ENCODE assay signal across 32 cellular contexts in the genomic region with DNA sequence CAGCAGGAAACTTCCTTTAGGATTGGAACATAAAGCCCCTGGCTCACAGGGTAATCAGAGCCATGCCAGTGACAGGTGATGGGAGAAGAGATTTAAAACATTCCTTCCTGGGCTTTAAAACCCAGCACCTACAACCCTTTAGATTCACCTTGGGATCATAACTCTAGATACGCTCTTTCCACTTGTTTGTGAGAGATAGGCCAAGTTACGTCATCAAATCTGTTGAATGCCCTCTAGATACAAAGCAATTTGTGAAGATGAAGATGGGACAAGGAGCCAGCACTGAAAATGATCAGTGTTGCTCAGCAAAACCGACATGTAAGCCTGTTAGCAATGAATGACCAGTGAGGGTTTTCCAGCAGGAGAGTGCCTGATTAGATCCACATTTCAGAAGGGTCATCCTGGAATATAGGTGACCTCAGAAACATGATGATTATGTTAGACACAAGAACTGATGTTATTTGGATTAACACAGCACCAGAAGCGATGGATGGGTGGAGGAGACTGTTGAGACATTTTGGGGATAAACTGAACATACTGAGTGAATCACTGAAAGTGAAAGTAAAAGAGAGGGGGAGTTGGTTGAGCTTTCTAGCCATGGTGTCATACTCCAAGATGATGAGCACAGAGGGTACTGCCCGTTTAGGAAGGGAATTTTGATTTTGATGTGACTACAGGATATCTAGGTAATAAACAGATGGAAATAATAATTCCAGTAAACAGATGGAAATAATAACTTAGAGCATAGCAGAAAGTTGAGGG.
DNase-seq lines count a peak whose midpoint lies in the region; ATAC-seq, FAIRE-seq and TF ChIP-seq lines count a peak whose summit lies in the region.
"Had no signal": no experiment of that assay in that cellular context is flagged by ENCODE, and none has a peak within 500 bp of the region (broad histone marks: within the 10 kb centered on the region; RNA-seq: fewer than 3 reads in every experiment).

No MANE protein-coding gene starts in this region.

- 7% methylated on average over 5 of the region's 5 CpGs for WGBS in HepG2 (ENCODE audit: low lambda C conversion rate)
- WGBS in right lobe of liver (ENCODE audit: insufficient coverage, low coverage, low lambda C conversion rate, missing lambda C conversion rate) = 69% methylated on average over 4 of the region's 5 CpGs
- 90 to 92% methylated on average over 5 of the region's 5 CpGs for WGBS in endodermal cell (ENCODE audit: insufficient coverage in 1 of 2, insufficient read length in 1 of 2), 2 experiments

- TF ChIP-seq EP300 in HepG2 (IDR thresholded peaks at IDR 0.05; ENCODE audit: low read depth in 2 of 2, low read length in 2 of 2) = no peak
- TF ChIP-seq EP300 in HepG2 (CRISPR knock-in tag; IDR thresholded peaks at IDR 0.05; ENCODE audit: borderline replicate concordance) = no peak

- H3K27ac ChIP-seq in HepG2 (ENCODE audit: extremely low read length, insufficient read depth, low read length) = no peak overlapping the region
- no peak overlapping the region for H3K27ac ChIP-seq in right lobe of liver
- no peak overlapping the region for H3K27ac ChIP-seq in endodermal cell (ENCODE audit: low read depth, low read length)
- H3K27ac ChIP-seq: heart right ventricle, pancreas, right atrium auricular region, SK-N-MC, upper lobe of right lung had no signal

- TF ChIP-seq POLR2A in HepG2 (IDR thresholded peaks at IDR 0.05; ENCODE audit: insufficient read depth in 1 of 2, low read depth in 2 of 2, low read length in 2 of 2) = no peak
- no peak for TF ChIP-seq POLR2A in right lobe of liver (IDR thresholded peaks at IDR 0.05)

- H3K4me3 ChIP-seq in HepG2 (replicated peaks in 1 of 3; ENCODE audit: insufficient read depth in 1 of 3, low read depth in 2 of 3, low read length in 3 of 3) = no peak overlapping the region; a peak in 1 of 6 replicates
- H3K4me3 ChIP-seq in right lobe of liver = no peak overlapping the region
- no peak overlapping the region for H3K4me3 ChIP-seq in endodermal cell (ENCODE audit: low read length)
- H3K4me3 ChIP-seq: heart right ventricle, pancreas, right atrium auricular region, SK-N-MC, upper lobe of right lung had no signal

- no TSS peak for BruUV-seq in HepG2 (replicated peaks; lab: Mats Ljungman, UMichigan)

- DNase-seq in HepG2 (ENCODE audit: low spot score) (no peak), right lobe of liver (no peak), NCI-H69 (lab: John Stamatoyannopoulos, UW) (peak; percentile 26), amniotic epithelial cell (ENCODE audit: low read depth) (peak; percentile 12), Kasumi-1 (lab: John Stamatoyannopoulos, UW) (no peak), AML-193 (lab: John Stamatoyannopoulos, UW) (no peak), endodermal cell (no peak), UCSD-AML1 (lab: John Stamatoyannopoulos, UW; ENCODE audit: unreplicated experiment) (no peak)
- DNase-seq: activated CD8-positive, alpha-beta T cell treated with anti-CD3 and anti-CD28 coated beads, Interleukin-2, amount 10 ng/mL, durations not matched to agents 7 days and 5 days; activated naive CD4-positive, alpha-beta T cell; activated T-cell treated with anti-CD3 and anti-CD28 coated beads, Interleukin-2, amount 50 U/mL, for 1 hour; aorta; C1 segment of cervical spinal cord; foreskin fibroblast; GDM1; heart right ventricle; HFFc6; Karpas-422; left cardiac atrium; mesendoderm; naive thymus-derived CD8-positive, alpha-beta T cell; NCI-H1105 treated with DMSO at 0.1 percent for 48 hours; NCI-H446; pancreas; stimulated activated CD4-positive, alpha-beta T cell treated with anti-CD3 and anti-CD28 coated beads, Interleukin-15, amount 100 ng/mL, for 24 hours; stimulated activated CD8-positive, alpha-beta memory T cell treated with anti-CD3 and anti-CD28 coated beads, Interleukin-4, amount 100 ng/mL, for 48 hours; T-helper 9 cell; upper lobe of right lung had no signal

- H3K4me3 Mint-ChIP-seq in endodermal cell = no peak overlapping the region
- H3K4me3 Mint-ChIP-seq: activated CD8-positive, alpha-beta T cell treated with anti-CD3 and anti-CD28 coated beads, Interleukin-2, amount 10 ng/mL, durations not matched to agents 7 days and 5 days; HFFc6 had no signal

- H3K9me3 ChIP-seq in HepG2 (ENCODE audit: low read length) (no peaks in the 10 kb centered on the region), right lobe of liver (no peaks in the 10 kb centered on the region), endodermal cell (ENCODE audit: control insufficient read depth, low read length) (no peaks in the 10 kb centered on the region)
- H3K9me3 ChIP-seq: heart right ventricle, pancreas, right atrium auricular region, upper lobe of right lung had no signal

- no peak for ATAC-seq in HepG2
- ATAC-seq in right lobe of liver = no peak
- ATAC-seq: activated CD8-positive, alpha-beta T cell treated with anti-CD3 and anti-CD28 coated beads, Interleukin-2, amount 10 ng/mL, durations not matched to agents 7 days and 5 days; heart right ventricle; left cardiac atrium; naive thymus-derived CD8-positive, alpha-beta T cell; pancreas; upper lobe of right lung had no signal

- in situ Hi-C loops in HepG2 (cut with HindIII; ENCODE audit: extremely low pct_ligation_motif_present, low pct_unique_long_range_greater_than_20kb) = no loop called here

- no peak for TF ChIP-seq RAD21 in HepG2 (CRISPR knock-in tag; IDR thresholded peaks at IDR 0.05)

- no peak for FAIRE-seq in HepG2 (lab: Jason Lieb, UNC)
- FAIRE-seq: GM12891, GM19239, pancreas had no signal

- peak overlapping the region; percentile 24 for H3K4me2 ChIP-seq in HepG2 (ENCODE audit: low read depth, low read length)

- CTCF ChIA-PET in HepG2 (lab: Yijun Ruan, JAX; ENCODE audit: low intra/inter-chr PET ratio, low total read pairs) = no interaction called here

- TF ChIP-seq CTCF in HepG2 (CRISPR knock-in tag; IDR thresholded peaks at IDR 0.05) (no peak), right lobe of liver (IDR thresholded peaks at IDR 0.05) (no peak), endodermal cell (conservative IDR thresholded peaks at IDR 0.05) (no peak)

- no peaks in the 10 kb centered on the region for H3K9me3 Mint-ChIP-seq in endodermal cell
- H3K9me3 Mint-ChIP-seq: naive thymus-derived CD8-positive, alpha-beta T cell had no signal

- H3K36me3 ChIP-seq in HepG2 (replicated peaks in 1 of 2; ENCODE audit: control insufficient read depth in 1 of 2, insufficient read depth in 2 of 2, low read length in 2 of 2) (no peaks in the 10 kb centered on the region), right lobe of liver (no peaks in the 10 kb centered on the region), endodermal cell (ENCODE audit: control insufficient read depth, insufficient read depth, low read length) (no peaks in the 10 kb centered on the region)
- H3K36me3 ChIP-seq: heart right ventricle, pancreas, right atrium auricular region, upper lobe of right lung had no signal

- intact Hi-C loops in HepG2 (cut with micrococcal nuclease; ENCODE audit: unreplicated experiment) (no loop called here), right lobe of liver (cut with DNase I) (no loop called here)

- no peak overlapping the region for H2AFZ ChIP-seq in HepG2 (ENCODE audit: low read length)

- no peak overlapping the region for H3K9ac ChIP-seq in HepG2 (ENCODE audit: insufficient read depth, low read depth, low read length)
- no peak overlapping the region for H3K9ac ChIP-seq in endodermal cell (ENCODE audit: extremely low read depth, low read length, poor library complexity, severe bottlenecking)

- no peaks in the 10 kb centered on the region for H3K27me3 Mint-ChIP-seq in endodermal cell (ENCODE audit: insufficient read depth)
- H3K27me3 Mint-ChIP-seq: naive thymus-derived CD8-positive, alpha-beta T cell had no signal

- no peaks in the 10 kb centered on the region for H4K20me1 ChIP-seq in HepG2 (ENCODE audit: insufficient read depth, low read length)

- no peak overlapping the region for H3K27ac Mint-ChIP-seq in endodermal cell
- H3K27ac Mint-ChIP-seq: activated CD8-positive, alpha-beta T cell treated with anti-CD3 and anti-CD28 coated beads, Interleukin-2, amount 10 ng/mL, durations not matched to agents 7 days and 5 days; HFFc6 had no signal

- H3K4me1 ChIP-seq in HepG2 (ENCODE audit: insufficient read depth, low read length) (no peaks in the 10 kb centered on the region), right lobe of liver (no peaks in the 10 kb centered on the region), endodermal cell (ENCODE audit: control insufficient read depth, insufficient read depth, low read length) (peaks cover 5% of the 10 kb centered on the region)
- H3K4me1 ChIP-seq: heart right ventricle, pancreas, right atrium auricular region, upper lobe of right lung had no signal

- no peaks in the 10 kb centered on the region for H3K27me3 ChIP-seq in HepG2 (ENCODE audit: control insufficient read depth in 1 of 2, insufficient read depth in 2 of 2, low read length in 2 of 2)
- no peaks in the 10 kb centered on the region for H3K27me3 ChIP-seq in right lobe of liver
- no peaks in the 10 kb centered on the region for H3K27me3 ChIP-seq in endodermal cell (ENCODE audit: control insufficient read depth, insufficient read depth, low read length, poor library complexity, severe bottlenecking)
- H3K27me3 ChIP-seq: heart right ventricle, pancreas, right atrium auricular region, upper lobe of right lung had no signal

- no peaks in the 10 kb centered on the region for H3K79me2 ChIP-seq in HepG2 (ENCODE audit: insufficient read depth, low read length)

- POLR2A ChIA-PET in HepG2 (lab: Yijun Ruan, JAX) = no interaction called here

- peaks cover 9% of the 10 kb centered on the region for H3K4me1 Mint-ChIP-seq in endodermal cell

- H3K36me3 Mint-ChIP-seq in endodermal cell (ENCODE audit: low read depth) = no peaks in the 10 kb centered on the region
- H3K36me3 Mint-ChIP-seq: naive thymus-derived CD8-positive, alpha-beta T cell had no signal

TF ChIP-seq in HepG2, 621 proteins besides CTCF, POLR2A, EP300 and RAD21:
- TF ChIP-seq ATF7 (IDR thresholded peaks at IDR 0.05) (peak; percentile 73), ATF7 (CRISPR knock-in tag; IDR thresholded peaks at IDR 0.05) (no peak), ARNT2 (CRISPR knock-in tag; IDR thresholded peaks at IDR 0.05; ENCODE audit: low read depth) (no peak), CREB1 (IDR thresholded peaks at IDR 0.05) (peak; percentile 79), CREB1 (CRISPR knock-in tag; IDR thresholded peaks at IDR 0.05) (no peak)

Comparison
In these comparisons a context has a peak if more than half of its experiments do, and no peak if none do; other contexts are left out.
1. DNase-seq: peak in NCI-H69 (single experiment) and amniotic epithelial cell (single experiment); none in HepG2 (single experiment), right lobe of liver (0 of 3), Kasumi-1 (0 of 2), AML-193 (0 of 2), endodermal cell (single experiment) and UCSD-AML1 (single experiment).